12 cellular contexts compared by ENCODE assay signal in the genomic region with DNA sequence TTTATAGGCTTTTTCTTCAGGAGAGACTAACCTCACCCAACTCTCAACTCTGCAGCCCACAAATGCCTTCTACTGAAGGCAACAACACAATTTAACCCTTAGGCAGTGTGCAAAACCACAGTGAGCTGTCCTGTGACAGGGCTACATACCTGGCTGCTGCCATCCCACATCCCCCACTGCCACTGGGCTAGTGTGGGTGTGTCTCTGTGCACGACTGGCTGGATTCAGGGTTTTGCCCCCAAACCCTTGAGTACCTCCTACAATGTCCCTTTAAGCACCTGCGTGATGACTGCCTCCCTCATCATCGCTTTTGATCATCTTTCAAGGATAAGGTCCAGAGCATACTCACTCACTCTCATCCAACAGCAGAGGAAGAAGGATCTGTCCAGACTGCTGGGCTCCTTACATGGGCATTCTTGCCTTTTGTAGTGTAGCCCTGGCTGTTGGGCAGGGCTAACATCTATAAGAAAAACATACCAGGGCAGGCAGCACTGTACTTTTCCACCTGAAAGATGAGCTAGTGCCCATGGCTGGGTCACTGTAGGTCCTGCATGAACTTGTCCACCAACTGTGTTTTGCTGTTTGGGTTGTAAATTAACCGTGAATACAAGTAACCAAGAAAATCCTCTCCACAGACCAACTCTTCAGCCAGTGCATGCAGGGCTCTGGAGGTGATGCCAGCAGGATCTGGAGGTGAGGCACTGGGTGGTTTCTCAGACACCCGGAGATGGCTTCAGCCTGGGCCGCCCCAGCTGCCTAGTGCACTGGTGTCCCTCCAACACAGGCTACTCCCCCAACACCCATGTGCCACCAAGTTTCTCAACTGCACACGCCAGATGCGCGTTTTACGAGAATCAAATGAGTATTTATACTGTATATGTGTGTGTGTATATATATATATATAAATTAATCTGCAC. TPM values are rescaled to one million over a fixed set of nuclear protein-coding genes. Genes with fewer than 3 reads are reported as not detected.
DNase-seq lines count a peak whose midpoint lies in the region; ATAC-seq and TF ChIP-seq lines count a peak whose summit lies in the region.
"Had no signal": no experiment of that assay in that cellular context is flagged by ENCODE, and none has a peak within 500 bp of the region (broad histone marks: within the 10 kb centered on the region; RNA-seq: fewer than 3 reads in every experiment).

No MANE protein-coding gene starts in this region.

- H3K27ac Mint-ChIP-seq in activated naive CD4-positive, alpha-beta T cell treated with anti-CD3 and anti-CD28 coated beads, Interleukin-2, amount 50 U/mL, for 72 hours, result peak overlapping the region; percentile 55 to 89
- H3K27ac Mint-ChIP-seq in activated CD8-positive, alpha-beta memory T cell treated with anti-CD3 and anti-CD28 coated beads, Interleukin-2, amount 10 ng/mL, durations not matched to agents 7 days and 5 days, result no peak overlapping the region
- H3K27ac Mint-ChIP-seq: dendritic cell treated with granulocyte-macrophage colony-stimulating factor and Interleukin-4, amounts not matched to agents 40 ng/mL and 50 ng/mL, for 4 days had no signal

- H2AFZ ChIP-seq in Karpas-422 (ENCODE audit: low read length), result no peak overlapping the region

- H3K4me3 ChIP-seq in foreskin fibroblast (ENCODE audit: low read depth in 1 of 2, low read length in 2 of 2) (no peak overlapping the region), Karpas-422 (ENCODE audit: low read length) (no peak overlapping the region)
- H3K4me3 ChIP-seq: pancreas had no signal

- no peaks in the 10 kb centered on the region for H3K36me3 Mint-ChIP-seq in activated naive CD4-positive, alpha-beta T cell treated with anti-CD3 and anti-CD28 coated beads, Interleukin-2, amount 50 U/mL, for 72 hours
- no peaks in the 10 kb centered on the region for H3K36me3 Mint-ChIP-seq in activated CD8-positive, alpha-beta memory T cell treated with anti-CD3 and anti-CD28 coated beads, Interleukin-2, amount 10 ng/mL, durations not matched to agents 7 days and 5 days

- H3K27me3 Mint-ChIP-seq in activated CD8-positive, alpha-beta memory T cell treated with anti-CD3 and anti-CD28 coated beads, Interleukin-2, amount 10 ng/mL, durations not matched to agents 7 days and 5 days, result no peaks in the 10 kb centered on the region
- H3K27me3 Mint-ChIP-seq: dendritic cell treated with granulocyte-macrophage colony-stimulating factor and Interleukin-4, amounts not matched to agents 40 ng/mL and 50 ng/mL, for 4 days had no signal

- H3K9me3 Mint-ChIP-seq in activated naive CD4-positive, alpha-beta T cell treated with anti-CD3 and anti-CD28 coated beads, Interleukin-2, amount 50 U/mL, for 72 hours, result no peaks in the 10 kb centered on the region
- H3K9me3 Mint-ChIP-seq in activated CD8-positive, alpha-beta memory T cell treated with anti-CD3 and anti-CD28 coated beads, Interleukin-2, amount 10 ng/mL, durations not matched to agents 7 days and 5 days (ENCODE audit: low read depth), result no peaks in the 10 kb centered on the region
- H3K9me3 Mint-ChIP-seq: dendritic cell treated with granulocyte-macrophage colony-stimulating factor and Interleukin-4, amounts not matched to agents 40 ng/mL and 50 ng/mL, for 4 days had no signal

- ATAC-seq in activated naive CD4-positive, alpha-beta T cell treated with anti-CD3 and anti-CD28 coated beads, Interleukin-2, amount 50 U/mL, for 72 hours, result peak in 1 of 2 donors; percentile 23
- ATAC-seq in activated CD8-positive, alpha-beta memory T cell treated with anti-CD3 and anti-CD28 coated beads, Interleukin-2, amount 10 ng/mL, durations not matched to agents 7 days and 5 days, result peak; percentile 41
- ATAC-seq in foreskin keratinocyte (peak; percentile 75), GM18907 (IDR thresholded peaks at IDR 0.05; ENCODE audit: unreplicated experiment) (no peak)
- ATAC-seq: pancreas had no signal

- H3K27ac ChIP-seq in foreskin keratinocyte (no peak overlapping the region), substantia nigra (ENCODE audit: low read depth, low read length, poor library complexity, severe bottlenecking) (peak overlapping the region; percentile 56), Karpas-422 (ENCODE audit: low read length) (no peak overlapping the region)
- H3K27ac ChIP-seq: pancreas had no signal

- H3K9me3 ChIP-seq in Karpas-422 (ENCODE audit: low read length), result no peaks in the 10 kb centered on the region
- H3K9me3 ChIP-seq: pancreas had no signal

- no peaks in the 10 kb centered on the region for H3K27me3 ChIP-seq in foreskin keratinocyte
- H3K27me3 ChIP-seq in Karpas-422 (ENCODE audit: low read length), result no peaks in the 10 kb centered on the region
- H3K27me3 ChIP-seq: pancreas had no signal

- DNase-seq in activated naive CD4-positive, alpha-beta T cell treated with anti-CD3 and anti-CD28 coated beads, Interleukin-2, amount 50 U/mL, for 72 hours (ENCODE audit: low spot score in 2 of 2), result peak in 1 of 2 donors; percentile 33
- DNase-seq in activated naive CD4-positive, alpha-beta T cell (lab: John Stamatoyannopoulos, UW), result no peak
- no peak for DNase-seq in activated CD8-positive, alpha-beta memory T cell treated with anti-CD3 and anti-CD28 coated beads, Interleukin-2, amount 10 ng/mL, durations not matched to agents 7 days and 5 days
- DNase-seq in foreskin keratinocyte (peak; percentile 36 to 74), substantia nigra (lab: John Stamatoyannopoulos, UW) (no peak), foreskin fibroblast (no peak), Karpas-422 (no peak)
- DNase-seq: NCI-H1092 treated with DMSO at 0.1 percent for 48 hours, SW 1271 had no signal

- H4K20me1 ChIP-seq in Karpas-422 (ENCODE audit: insufficient read depth, low read depth, low read length), result no peaks in the 10 kb centered on the region

- H3K4me1 ChIP-seq in foreskin keratinocyte, result peaks cover 19% of the 10 kb centered on the region
- H3K4me1 ChIP-seq in Karpas-422 (ENCODE audit: low read length), result 0 out of 2 replicates have a peak, but pooled peaks cover 3% of the 10 kb centered on the region
- H3K4me1 ChIP-seq: pancreas had no signal

- H3K9me2 ChIP-seq in Karpas-422 (replicated peaks; ENCODE audit: insufficient read depth, low read length), result no peaks in the 10 kb centered on the region

- TF ChIP-seq CTCF in foreskin keratinocyte (conservative IDR thresholded peaks at IDR 0.05) (no peak), foreskin fibroblast (IDR thresholded peaks at IDR 0.05; ENCODE audit: low read depth, low read length) (no peak)

- H3K4me1 Mint-ChIP-seq in activated CD8-positive, alpha-beta memory T cell treated with anti-CD3 and anti-CD28 coated beads, Interleukin-2, amount 10 ng/mL, durations not matched to agents 7 days and 5 days, result peaks cover 14% of the 10 kb centered on the region

- no peak overlapping the region for H3K4me3 Mint-ChIP-seq in activated CD8-positive, alpha-beta memory T cell treated with anti-CD3 and anti-CD28 coated beads, Interleukin-2, amount 10 ng/mL, durations not matched to agents 7 days and 5 days
- H3K4me3 Mint-ChIP-seq: dendritic cell treated with granulocyte-macrophage colony-stimulating factor and Interleukin-4, amounts not matched to agents 40 ng/mL and 50 ng/mL, for 4 days had no signal

- no peak overlapping the region for H3K4me2 ChIP-seq in Karpas-422 (ENCODE audit: low read depth, low read length, poor library complexity, severe bottlenecking)

- H3K36me3 ChIP-seq in Karpas-422 (ENCODE audit: insufficient read depth, low read length), result no peaks in the 10 kb centered on the region

- CTCF ChIA-PET in activated CD8-positive, alpha-beta memory T cell treated with anti-CD3 and anti-CD28 coated beads, Interleukin-2, amount 10 ng/mL, durations not matched to agents 7 days and 5 days (lab: Charles Lee), result interaction anchor here (3.6 kb wide), 1 partner anchor 10 kb away, joined by 19 read pairs; no protein-coding TSS in a partner anchor

- no peaks in the 10 kb centered on the region for H3K79me2 ChIP-seq in Karpas-422 (ENCODE audit: low read length)

- no peak overlapping the region for H3K9ac ChIP-seq in Karpas-422 (ENCODE audit: low read length)

RNA-seq across cellular contexts. Expression of gene PLCG1, which starts 45.2 kb away (rescaled TPM):
- 100 to 1,000 TPM; 153 to 348 TPM for total RNA-seq in activated naive CD4-positive, alpha-beta T cell treated with anti-CD3 and anti-CD28 coated beads, Interleukin-2, amount 50 U/mL, for 72 hours
- total RNA-seq in activated CD8-positive, alpha-beta memory T cell treated with anti-CD3 and anti-CD28 coated beads, Interleukin-2, amount 10 ng/mL, durations not matched to agents 7 days and 5 days, result 100 to 1,000 TPM; 201 to 337 TPM
- 53.5 and 58.9 TPM in 2 replicates for total RNA-seq in foreskin keratinocyte
- 25.1 and 29.0 TPM in 2 replicates for polyA plus RNA-seq in foreskin keratinocyte
- 48.6 and 69.0 TPM in 2 replicates for total RNA-seq in Karpas-422 (2014; rRNA removed; shearing (Covaris generic); ENCODE audit: low replicate concordance)

Comparison
In these comparisons a context has a peak if more than half of its experiments do, and no peak if none do; other contexts are left out.
1. DNase-seq: peak in foreskin keratinocyte (2 of 2); none in activated naive CD4-positive, alpha-beta T cell (0 of 4), activated CD8-positive, alpha-beta memory T cell treated with anti-CD3 and anti-CD28 coated beads, Interleukin-2, amount 10 ng/mL, durations not matched to agents 7 days and 5 days (single experiment), substantia nigra (0 of 49), foreskin fibroblast (0 of 2) and Karpas-422 (single experiment).